9 cellular contexts compared by ENCODE assay signal in genomic region chr7:50812847-50813475, GRCh38. TPM values are rescaled to one million over a fixed set of nuclear protein-coding genes. Genes with fewer than 3 reads are reported as not detected.
A peak's percentile ranks its signal among the peaks of the same experiment; 100 is the strongest.
DNase-seq lines count a peak whose midpoint lies in the region; ATAC-seq and TF ChIP-seq lines count a peak whose summit lies in the region.
"Had no signal": no experiment of that assay in that cellular context is flagged by ENCODE, and none has a peak within 500 bp of the region (broad histone marks: within the 10 kb centered on the region; RNA-seq: fewer than 3 reads in every experiment).

No MANE protein-coding gene starts in this region.

- TF ChIP-seq CTCF in choroid plexus epithelial cell (conservative IDR thresholded peaks at IDR 0.05; ENCODE audit: low read depth, low read length): no peak

- H3K36me3 Mint-ChIP-seq in activated CD4-positive, alpha-beta T cell treated with anti-CD3 and anti-CD28 coated beads for 36 hours (ENCODE audit: low read depth): no peaks in the 10 kb centered on the region
- H3K36me3 Mint-ChIP-seq in activated CD8-positive, alpha-beta memory T cell treated with anti-CD3 and anti-CD28 coated beads, Interleukin-2, amount 10 ng/mL, durations not matched to agents 7 days and 5 days: no peaks in the 10 kb centered on the region

- no peak overlapping the region for H3K4me3 Mint-ChIP-seq in activated CD4-positive, alpha-beta T cell treated with anti-CD3 and anti-CD28 coated beads for 36 hours
- H3K4me3 Mint-ChIP-seq in activated CD8-positive, alpha-beta memory T cell treated with anti-CD3 and anti-CD28 coated beads, Interleukin-2, amount 10 ng/mL, durations not matched to agents 7 days and 5 days: no peak overlapping the region

- DNase-seq in NCI-H2029 (lab: John Stamatoyannopoulos, UW) (peak; percentile 52), NCI-H2029 treated with DMSO at 0.1 percent for 48 hours (lab: John Stamatoyannopoulos, UW) (no peak), choroid plexus epithelial cell (ENCODE audit: low read depth) (peak; percentile 78), left lobe of liver (ENCODE audit: low spot score) (peak; percentile 54), NCI-H1436 (lab: John Stamatoyannopoulos, UW) (no peak)
- no peak for DNase-seq in activated CD4-positive, alpha-beta T cell treated with anti-CD3 and anti-CD28 coated beads for 36 hours
- DNase-seq in activated CD8-positive, alpha-beta memory T cell treated with anti-CD3 and anti-CD28 coated beads, Interleukin-2, amount 10 ng/mL, durations not matched to agents 7 days and 5 days: no peak

- H3K9me3 Mint-ChIP-seq in activated CD4-positive, alpha-beta T cell treated with anti-CD3 and anti-CD28 coated beads for 36 hours (ENCODE audit: low read depth): no peaks in the 10 kb centered on the region
- H3K9me3 Mint-ChIP-seq in activated CD8-positive, alpha-beta memory T cell treated with anti-CD3 and anti-CD28 coated beads, Interleukin-2, amount 10 ng/mL, durations not matched to agents 7 days and 5 days (ENCODE audit: low read depth): no peaks in the 10 kb centered on the region

- ATAC-seq in left lobe of liver (peak; percentile 76), GM18909 (IDR thresholded peaks at IDR 0.05; ENCODE audit: poor library complexity, unreplicated experiment) (no peak)
- no peak for ATAC-seq in activated CD4-positive, alpha-beta T cell treated with anti-CD3 and anti-CD28 coated beads for 36 hours
- ATAC-seq in activated CD8-positive, alpha-beta memory T cell treated with anti-CD3 and anti-CD28 coated beads, Interleukin-2, amount 10 ng/mL, durations not matched to agents 7 days and 5 days: no peak

- peaks cover 2% of the 10 kb centered on the region for H3K27me3 Mint-ChIP-seq in activated CD4-positive, alpha-beta T cell treated with anti-CD3 and anti-CD28 coated beads for 36 hours
- peaks cover 31% of the 10 kb centered on the region for H3K27me3 Mint-ChIP-seq in activated CD8-positive, alpha-beta memory T cell treated with anti-CD3 and anti-CD28 coated beads, Interleukin-2, amount 10 ng/mL, durations not matched to agents 7 days and 5 days

- CTCF ChIA-PET in activated CD4-positive, alpha-beta T cell treated with anti-CD3 and anti-CD28 coated beads for 36 hours (lab: Charles Lee): no interaction called here
- CTCF ChIA-PET in activated CD8-positive, alpha-beta memory T cell treated with anti-CD3 and anti-CD28 coated beads, Interleukin-2, amount 10 ng/mL, durations not matched to agents 7 days and 5 days (lab: Charles Lee): interaction anchor here (1.5 kb wide), 1 partner anchor 12 kb away, joined by 4 read pairs; no protein-coding TSS in a partner anchor

- intact Hi-C loops in activated CD4-positive, alpha-beta T cell treated with anti-CD3 and anti-CD28 coated beads for 36 hours (cut with DNase I, micrococcal nuclease): no loop called here

- H3K4me1 Mint-ChIP-seq in activated CD4-positive, alpha-beta T cell treated with anti-CD3 and anti-CD28 coated beads for 36 hours: no peaks in the 10 kb centered on the region
- no peaks in the 10 kb centered on the region for H3K4me1 Mint-ChIP-seq in activated CD8-positive, alpha-beta memory T cell treated with anti-CD3 and anti-CD28 coated beads, Interleukin-2, amount 10 ng/mL, durations not matched to agents 7 days and 5 days

- H3K4me3 ChIP-seq in choroid plexus epithelial cell (ENCODE audit: low read depth, low read length): no peak overlapping the region
- H3K4me3 ChIP-seq: suprapubic skin had no signal

- no peak overlapping the region for H3K27ac Mint-ChIP-seq in activated CD4-positive, alpha-beta T cell treated with anti-CD3 and anti-CD28 coated beads for 36 hours
- no peak overlapping the region for H3K27ac Mint-ChIP-seq in activated CD8-positive, alpha-beta memory T cell treated with anti-CD3 and anti-CD28 coated beads, Interleukin-2, amount 10 ng/mL, durations not matched to agents 7 days and 5 days

- POLR2A ChIA-PET in activated CD4-positive, alpha-beta T cell treated with anti-CD3 and anti-CD28 coated beads for 36 hours (lab: Charles Lee): no interaction called here

RNA-seq across cellular contexts. Expression of gene GRB10, which starts 30.3 kb away (rescaled TPM):
- 54.9 TPM for total RNA-seq in left lobe of liver
- 10 to 100 TPM in 1 of 2 experiments, 1 to 10 TPM in 1; 9.5 to 11.9 TPM for total RNA-seq in activated CD4-positive, alpha-beta T cell treated with anti-CD3 and anti-CD28 coated beads for 36 hours
- 1 to 10 TPM; 3.9 TPM for total RNA-seq in activated CD8-positive, alpha-beta memory T cell treated with anti-CD3 and anti-CD28 coated beads, Interleukin-2, amount 10 ng/mL, durations not matched to agents 7 days and 5 days

Comparison
In these comparisons a context has a peak if more than half of its experiments do, and no peak if none do; other contexts are left out.
1. DNase-seq: peak in NCI-H2029 (single experiment), choroid plexus epithelial cell (single experiment) and left lobe of liver (single experiment); none in NCI-H2029 treated with DMSO at 0.1 percent for 48 hours (single experiment), NCI-H1436 (single experiment), activated CD4-positive, alpha-beta T cell treated with anti-CD3 and anti-CD28 coated beads for 36 hours (single experiment) and activated CD8-positive, alpha-beta memory T cell treated with anti-CD3 and anti-CD28 coated beads, Interleukin-2, amount 10 ng/mL, durations not matched to agents 7 days and 5 days (single experiment).